1 cellular context compared by ENCODE assay signal in the genomic region with DNA sequence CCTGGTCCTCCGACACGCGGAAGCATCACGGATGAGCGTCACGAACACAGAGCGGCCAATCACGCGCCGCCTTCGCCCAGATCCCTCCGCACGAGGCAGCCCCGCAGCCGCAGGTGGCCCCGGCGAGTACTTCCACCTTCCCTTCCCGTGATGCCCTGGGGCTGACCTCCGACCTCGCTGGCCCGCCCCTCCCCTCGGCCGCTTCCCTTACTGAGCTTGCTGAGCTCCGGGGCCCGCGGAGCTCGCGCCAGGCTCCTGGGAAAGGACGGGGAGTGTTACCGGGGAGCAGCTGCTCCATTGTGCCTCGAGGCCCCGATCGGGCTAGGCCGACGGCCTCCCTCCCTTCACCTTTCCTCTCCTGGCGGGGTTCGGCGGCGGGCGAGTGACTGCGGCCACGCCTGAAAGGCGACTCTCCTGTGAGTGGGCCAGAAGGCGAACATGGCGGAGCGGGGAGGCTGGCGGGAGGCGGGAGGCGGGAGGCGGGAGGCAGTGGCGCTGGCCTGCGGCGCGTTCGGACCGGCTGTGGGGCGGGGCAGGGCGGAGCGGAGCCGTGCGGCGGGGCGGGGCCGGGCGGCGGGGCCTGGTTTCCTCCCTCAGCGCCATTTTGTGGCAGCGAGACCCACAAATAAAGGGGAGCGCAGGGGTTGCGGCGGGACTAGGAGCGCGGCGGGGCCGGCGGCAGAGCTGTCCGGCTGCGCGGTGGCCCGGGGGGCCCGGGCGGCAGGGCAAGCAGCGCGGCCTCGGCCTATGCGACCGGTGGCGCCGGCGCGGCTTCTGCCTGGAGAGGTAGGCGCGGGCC.
TF ChIP-seq lines count a peak whose summit lies in the region.

Gene WTAP, plus strand, starts transcription at position 589 of the 799 bp plus-strand sequence. CDS start 8,760 bp downstream, outside the sequence.

TF ChIP-seq in K562, 482 proteins besides CTCF, POLR2A, EP300 and RAD21 (continued from another document and continues in another):
- TF ChIP-seq, protein P1, sequence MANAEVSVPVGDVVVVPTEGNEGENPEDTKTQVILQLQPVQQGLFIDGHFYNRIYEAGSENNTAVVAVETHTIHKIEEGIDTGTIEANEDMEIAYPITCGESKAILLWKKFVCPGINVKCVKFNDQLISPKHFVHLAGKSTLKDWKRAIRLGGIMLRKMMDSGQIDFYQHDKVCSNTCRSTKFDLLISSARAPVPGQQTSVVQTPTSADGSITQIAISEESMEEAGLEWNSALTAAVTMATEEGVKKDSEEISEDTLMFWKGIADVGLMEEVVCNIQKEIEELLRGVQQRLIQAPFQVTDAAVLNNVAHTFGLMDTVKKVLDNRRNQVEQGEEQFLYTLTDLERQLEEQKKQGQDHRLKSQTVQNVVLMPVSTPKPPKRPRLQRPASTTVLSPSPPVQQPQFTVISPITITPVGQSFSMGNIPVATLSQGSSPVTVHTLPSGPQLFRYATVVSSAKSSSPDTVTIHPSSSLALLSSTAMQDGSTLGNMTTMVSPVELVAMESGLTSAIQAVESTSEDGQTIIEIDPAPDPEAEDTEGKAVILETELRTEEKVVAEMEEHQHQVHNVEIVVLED (CRISPR knock-in tag; IDR thresholded peaks at IDR 0.05), result peak; percentile 82
- TF ChIP-seq SMAD4 (CRISPR knock-in tag; conservative IDR thresholded peaks at IDR 0.05), result peak; percentile 94
- TF ChIP-seq, protein P2, sequence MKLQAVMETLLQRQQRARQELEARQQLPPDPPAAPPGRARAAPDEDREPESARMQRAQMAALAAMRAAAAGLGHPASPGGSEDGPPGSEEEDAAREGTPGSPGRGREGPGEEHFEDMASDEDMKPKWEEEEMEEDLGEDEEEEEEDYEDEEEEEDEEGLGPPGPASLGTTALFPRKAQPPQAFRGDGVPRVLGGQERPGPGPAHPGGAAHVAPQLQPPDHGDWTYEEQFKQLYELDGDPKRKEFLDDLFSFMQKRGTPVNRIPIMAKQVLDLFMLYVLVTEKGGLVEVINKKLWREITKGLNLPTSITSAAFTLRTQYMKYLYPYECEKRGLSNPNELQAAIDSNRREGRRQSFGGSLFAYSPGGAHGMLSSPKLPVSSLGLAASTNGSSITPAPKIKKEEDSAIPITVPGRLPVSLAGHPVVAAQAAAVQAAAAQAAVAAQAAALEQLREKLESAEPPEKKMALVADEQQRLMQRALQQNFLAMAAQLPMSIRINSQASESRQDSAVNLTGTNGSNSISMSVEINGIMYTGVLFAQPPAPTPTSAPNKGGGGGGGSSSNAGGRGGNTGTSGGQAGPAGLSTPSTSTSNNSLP (IDR thresholded peaks at IDR 0.05; ENCODE audit: borderline replicate concordance, low read depth, low read length), result no peak
- peak; percentile 87 for TF ChIP-seq RBBP5 (IDR thresholded peaks at IDR 0.05; ENCODE audit: borderline replicate concordance, insufficient read depth, low read length, poor library complexity, severe bottlenecking)
- no peak for TF ChIP-seq FOSL1 (tag; conservative IDR thresholded peaks at IDR 0.05)
- TF ChIP-seq BRD9 (IDR thresholded peaks at IDR 0.05; ENCODE audit: low read depth, partially characterized antibody), result peak; percentile 84
- TF ChIP-seq CEBPG (CRISPR knock-in tag; IDR thresholded peaks at IDR 0.05), result no peak
- no peak for TF ChIP-seq CEBPG (tag; conservative IDR thresholded peaks at IDR 0.05 in 1 of 2, IDR thresholded peaks at IDR 0.05 in 1 of 2)
- no peak for TF ChIP-seq MCM7 (IDR thresholded peaks at IDR 0.05)
- TF ChIP-seq SIRT6 (IDR thresholded peaks at IDR 0.05; ENCODE audit: low read depth, low read length), result no peak
- TF ChIP-seq PHTF2 (CRISPR knock-in tag; IDR thresholded peaks at IDR 0.05), result no peak
- TF ChIP-seq SP1 (CRISPR knock-in tag; IDR thresholded peaks at IDR 0.05), result peak; percentile 99
- TF ChIP-seq, protein P3, sequence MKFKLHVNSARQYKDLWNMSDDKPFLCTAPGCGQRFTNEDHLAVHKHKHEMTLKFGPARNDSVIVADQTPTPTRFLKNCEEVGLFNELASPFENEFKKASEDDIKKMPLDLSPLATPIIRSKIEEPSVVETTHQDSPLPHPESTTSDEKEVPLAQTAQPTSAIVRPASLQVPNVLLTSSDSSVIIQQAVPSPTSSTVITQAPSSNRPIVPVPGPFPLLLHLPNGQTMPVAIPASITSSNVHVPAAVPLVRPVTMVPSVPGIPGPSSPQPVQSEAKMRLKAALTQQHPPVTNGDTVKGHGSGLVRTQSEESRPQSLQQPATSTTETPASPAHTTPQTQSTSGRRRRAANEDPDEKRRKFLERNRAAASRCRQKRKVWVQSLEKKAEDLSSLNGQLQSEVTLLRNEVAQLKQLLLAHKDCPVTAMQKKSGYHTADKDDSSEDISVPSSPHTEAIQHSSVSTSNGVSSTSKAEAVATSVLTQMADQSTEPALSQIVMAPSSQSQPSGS (CRISPR knock-in tag; IDR thresholded peaks at IDR 0.05), result no peak
- TF ChIP-seq RBM25 (IDR thresholded peaks at IDR 0.05; ENCODE audit: low read depth, low read length, severe bottlenecking), result peak; percentile 52
- TF ChIP-seq TCF7L2 (IDR thresholded peaks at IDR 0.05; ENCODE audit: low read depth, low read length), result no peak
- TF ChIP-seq ZNF551 (CRISPR knock-in tag; IDR thresholded peaks at IDR 0.05), result no peak
- peak; percentile 84 for TF ChIP-seq E2F4 (CRISPR knock-in tag; IDR thresholded peaks at IDR 0.05; ENCODE audit: low read depth)
- TF ChIP-seq, protein P4, sequence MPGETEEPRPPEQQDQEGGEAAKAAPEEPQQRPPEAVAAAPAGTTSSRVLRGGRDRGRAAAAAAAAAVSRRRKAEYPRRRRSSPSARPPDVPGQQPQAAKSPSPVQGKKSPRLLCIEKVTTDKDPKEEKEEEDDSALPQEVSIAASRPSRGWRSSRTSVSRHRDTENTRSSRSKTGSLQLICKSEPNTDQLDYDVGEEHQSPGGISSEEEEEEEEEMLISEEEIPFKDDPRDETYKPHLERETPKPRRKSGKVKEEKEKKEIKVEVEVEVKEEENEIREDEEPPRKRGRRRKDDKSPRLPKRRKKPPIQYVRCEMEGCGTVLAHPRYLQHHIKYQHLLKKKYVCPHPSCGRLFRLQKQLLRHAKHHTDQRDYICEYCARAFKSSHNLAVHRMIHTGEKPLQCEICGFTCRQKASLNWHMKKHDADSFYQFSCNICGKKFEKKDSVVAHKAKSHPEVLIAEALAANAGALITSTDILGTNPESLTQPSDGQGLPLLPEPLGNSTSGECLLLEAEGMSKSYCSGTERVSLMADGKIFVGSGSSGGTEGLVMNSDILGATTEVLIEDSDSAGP (CRISPR knock-in tag; IDR thresholded peaks at IDR 0.05), result peak; percentile 75
- peak; percentile 96 for TF ChIP-seq SAFB (IDR thresholded peaks at IDR 0.05; ENCODE audit: borderline replicate concordance, low read depth, low read length)
- TF ChIP-seq SMARCB1 (IDR thresholded peaks at IDR 0.05; ENCODE audit: insufficient read length, low read depth), result no peak
- TF ChIP-seq RCOR1 (IDR thresholded peaks at IDR 0.05; ENCODE audit: borderline replicate concordance in 1 of 2, low read depth in 2 of 2, low read length in 2 of 2), result peak; percentile 86 to 87
- TF ChIP-seq ZNF766 (CRISPR knock-in tag; conservative IDR thresholded peaks at IDR 0.05), result peak; percentile 89
- peak in 1 of 2 experiments; percentile 96; a peak in 2 of 4 replicates for TF ChIP-seq HDAC1 (IDR thresholded peaks at IDR 0.05)
- peak; percentile 98 for TF ChIP-seq CTBP1 (IDR thresholded peaks at IDR 0.05; ENCODE audit: borderline replicate concordance)
- TF ChIP-seq SNIP1 (IDR thresholded peaks at IDR 0.05; ENCODE audit: low read depth), result peak; percentile 86
- TF ChIP-seq ZNF197 (CRISPR knock-in tag; IDR thresholded peaks at IDR 0.05; ENCODE audit: low read depth), result peak; percentile 35
- TF ChIP-seq, protein P5, sequence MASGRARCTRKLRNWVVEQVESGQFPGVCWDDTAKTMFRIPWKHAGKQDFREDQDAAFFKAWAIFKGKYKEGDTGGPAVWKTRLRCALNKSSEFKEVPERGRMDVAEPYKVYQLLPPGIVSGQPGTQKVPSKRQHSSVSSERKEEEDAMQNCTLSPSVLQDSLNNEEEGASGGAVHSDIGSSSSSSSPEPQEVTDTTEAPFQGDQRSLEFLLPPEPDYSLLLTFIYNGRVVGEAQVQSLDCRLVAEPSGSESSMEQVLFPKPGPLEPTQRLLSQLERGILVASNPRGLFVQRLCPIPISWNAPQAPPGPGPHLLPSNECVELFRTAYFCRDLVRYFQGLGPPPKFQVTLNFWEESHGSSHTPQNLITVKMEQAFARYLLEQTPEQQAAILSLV (tag; IDR thresholded peaks at IDR 0.05), result no peak
- peak; percentile 85 for TF ChIP-seq HNRNPL (IDR thresholded peaks at IDR 0.05; ENCODE audit: low read depth, low read length)
- peak; percentile 94 for TF ChIP-seq ZNF76 (CRISPR knock-in tag; IDR thresholded peaks at IDR 0.05; ENCODE audit: borderline replicate concordance)
- 0 out of 2 replicates have a peak, but pooled peaks have one; percentile 8 for TF ChIP-seq KAT8 (IDR thresholded peaks at IDR 0.05; ENCODE audit: low read depth)
- TF ChIP-seq, protein P6, sequence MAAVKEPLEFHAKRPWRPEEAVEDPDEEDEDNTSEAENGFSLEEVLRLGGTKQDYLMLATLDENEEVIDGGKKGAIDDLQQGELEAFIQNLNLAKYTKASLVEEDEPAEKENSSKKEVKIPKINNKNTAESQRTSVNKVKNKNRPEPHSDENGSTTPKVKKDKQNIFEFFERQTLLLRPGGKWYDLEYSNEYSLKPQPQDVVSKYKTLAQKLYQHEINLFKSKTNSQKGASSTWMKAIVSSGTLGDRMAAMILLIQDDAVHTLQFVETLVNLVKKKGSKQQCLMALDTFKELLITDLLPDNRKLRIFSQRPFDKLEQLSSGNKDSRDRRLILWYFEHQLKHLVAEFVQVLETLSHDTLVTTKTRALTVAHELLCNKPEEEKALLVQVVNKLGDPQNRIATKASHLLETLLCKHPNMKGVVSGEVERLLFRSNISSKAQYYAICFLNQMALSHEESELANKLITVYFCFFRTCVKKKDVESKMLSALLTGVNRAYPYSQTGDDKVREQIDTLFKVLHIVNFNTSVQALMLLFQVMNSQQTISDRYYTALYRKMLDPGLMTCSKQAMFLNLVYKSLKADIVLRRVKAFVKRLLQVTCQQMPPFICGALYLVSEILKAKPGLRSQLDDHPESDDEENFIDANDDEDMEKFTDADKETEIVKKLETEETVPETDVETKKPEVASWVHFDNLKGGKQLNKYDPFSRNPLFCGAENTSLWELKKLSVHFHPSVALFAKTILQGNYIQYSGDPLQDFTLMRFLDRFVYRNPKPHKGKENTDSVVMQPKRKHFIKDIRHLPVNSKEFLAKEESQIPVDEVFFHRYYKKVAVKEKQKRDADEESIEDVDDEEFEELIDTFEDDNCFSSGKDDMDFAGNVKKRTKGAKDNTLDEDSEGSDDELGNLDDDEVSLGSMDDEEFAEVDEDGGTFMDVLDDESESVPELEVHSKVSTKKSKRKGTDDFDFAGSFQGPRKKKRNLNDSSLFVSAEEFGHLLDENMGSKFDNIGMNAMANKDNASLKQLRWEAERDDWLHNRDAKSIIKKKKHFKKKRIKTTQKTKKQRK (IDR thresholded peaks at IDR 0.05; ENCODE audit: borderline replicate concordance, low read depth, low read length), result no peak
- TF ChIP-seq DACH1 (IDR thresholded peaks at IDR 0.05; ENCODE audit: partially characterized antibody), result peak; percentile 45
- peak in 1 of 2 experiments; percentile 59; a peak in 1 of 4 replicates for TF ChIP-seq CSDE1 (IDR thresholded peaks at IDR 0.05)
- peak; percentile 87 for TF ChIP-seq ATF7 (IDR thresholded peaks at IDR 0.05)
- no peak for TF ChIP-seq ZNF445 (CRISPR knock-in tag; IDR thresholded peaks at IDR 0.05; ENCODE audit: low read depth)
- TF ChIP-seq, protein P7, sequence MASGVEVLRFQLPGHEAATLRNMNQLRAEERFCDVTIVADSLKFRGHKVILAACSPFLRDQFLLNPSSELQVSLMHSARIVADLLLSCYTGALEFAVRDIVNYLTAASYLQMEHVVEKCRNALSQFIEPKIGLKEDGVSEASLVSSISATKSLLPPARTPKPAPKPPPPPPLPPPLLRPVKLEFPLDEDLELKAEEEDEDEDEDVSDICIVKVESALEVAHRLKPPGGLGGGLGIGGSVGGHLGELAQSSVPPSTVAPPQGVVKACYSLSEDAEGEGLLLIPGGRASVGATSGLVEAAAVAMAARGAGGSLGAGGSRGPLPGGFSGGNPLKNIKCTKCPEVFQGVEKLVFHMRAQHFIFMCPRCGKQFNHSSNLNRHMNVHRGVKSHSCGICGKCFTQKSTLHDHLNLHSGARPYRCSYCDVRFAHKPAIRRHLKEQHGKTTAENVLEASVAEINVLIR (CRISPR knock-in tag; IDR thresholded peaks at IDR 0.05), result peak; percentile 85
- TF ChIP-seq, protein P8, sequence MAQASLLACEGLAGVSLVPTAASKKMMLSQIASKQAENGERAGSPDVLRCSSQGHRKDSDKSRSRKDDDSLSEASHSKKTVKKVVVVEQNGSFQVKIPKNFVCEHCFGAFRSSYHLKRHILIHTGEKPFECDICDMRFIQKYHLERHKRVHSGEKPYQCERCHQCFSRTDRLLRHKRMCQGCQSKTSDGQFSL (CRISPR knock-in tag; IDR thresholded peaks at IDR 0.05), result 0 out of 2 replicates have a peak, but pooled peaks have one; percentile 11
- TF ChIP-seq, protein P8 (tag; IDR thresholded peaks at IDR 0.05), result no peak
- TF ChIP-seq, protein P9, sequence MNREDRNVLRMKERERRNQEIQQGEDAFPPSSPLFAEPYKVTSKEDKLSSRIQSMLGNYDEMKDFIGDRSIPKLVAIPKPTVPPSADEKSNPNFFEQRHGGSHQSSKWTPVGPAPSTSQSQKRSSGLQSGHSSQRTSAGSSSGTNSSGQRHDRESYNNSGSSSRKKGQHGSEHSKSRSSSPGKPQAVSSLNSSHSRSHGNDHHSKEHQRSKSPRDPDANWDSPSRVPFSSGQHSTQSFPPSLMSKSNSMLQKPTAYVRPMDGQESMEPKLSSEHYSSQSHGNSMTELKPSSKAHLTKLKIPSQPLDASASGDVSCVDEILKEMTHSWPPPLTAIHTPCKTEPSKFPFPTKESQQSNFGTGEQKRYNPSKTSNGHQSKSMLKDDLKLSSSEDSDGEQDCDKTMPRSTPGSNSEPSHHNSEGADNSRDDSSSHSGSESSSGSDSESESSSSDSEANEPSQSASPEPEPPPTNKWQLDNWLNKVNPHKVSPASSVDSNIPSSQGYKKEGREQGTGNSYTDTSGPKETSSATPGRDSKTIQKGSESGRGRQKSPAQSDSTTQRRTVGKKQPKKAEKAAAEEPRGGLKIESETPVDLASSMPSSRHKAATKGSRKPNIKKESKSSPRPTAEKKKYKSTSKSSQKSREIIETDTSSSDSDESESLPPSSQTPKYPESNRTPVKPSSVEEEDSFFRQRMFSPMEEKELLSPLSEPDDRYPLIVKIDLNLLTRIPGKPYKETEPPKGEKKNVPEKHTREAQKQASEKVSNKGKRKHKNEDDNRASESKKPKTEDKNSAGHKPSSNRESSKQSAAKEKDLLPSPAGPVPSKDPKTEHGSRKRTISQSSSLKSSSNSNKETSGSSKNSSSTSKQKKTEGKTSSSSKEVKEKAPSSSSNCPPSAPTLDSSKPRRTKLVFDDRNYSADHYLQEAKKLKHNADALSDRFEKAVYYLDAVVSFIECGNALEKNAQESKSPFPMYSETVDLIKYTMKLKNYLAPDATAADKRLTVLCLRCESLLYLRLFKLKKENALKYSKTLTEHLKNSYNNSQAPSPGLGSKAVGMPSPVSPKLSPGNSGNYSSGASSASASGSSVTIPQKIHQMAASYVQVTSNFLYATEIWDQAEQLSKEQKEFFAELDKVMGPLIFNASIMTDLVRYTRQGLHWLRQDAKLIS (CRISPR knock-in tag; IDR thresholded peaks at IDR 0.05), result peak; percentile 96
